ENCODE assay signal across 8 cellular contexts in the genomic region with DNA sequence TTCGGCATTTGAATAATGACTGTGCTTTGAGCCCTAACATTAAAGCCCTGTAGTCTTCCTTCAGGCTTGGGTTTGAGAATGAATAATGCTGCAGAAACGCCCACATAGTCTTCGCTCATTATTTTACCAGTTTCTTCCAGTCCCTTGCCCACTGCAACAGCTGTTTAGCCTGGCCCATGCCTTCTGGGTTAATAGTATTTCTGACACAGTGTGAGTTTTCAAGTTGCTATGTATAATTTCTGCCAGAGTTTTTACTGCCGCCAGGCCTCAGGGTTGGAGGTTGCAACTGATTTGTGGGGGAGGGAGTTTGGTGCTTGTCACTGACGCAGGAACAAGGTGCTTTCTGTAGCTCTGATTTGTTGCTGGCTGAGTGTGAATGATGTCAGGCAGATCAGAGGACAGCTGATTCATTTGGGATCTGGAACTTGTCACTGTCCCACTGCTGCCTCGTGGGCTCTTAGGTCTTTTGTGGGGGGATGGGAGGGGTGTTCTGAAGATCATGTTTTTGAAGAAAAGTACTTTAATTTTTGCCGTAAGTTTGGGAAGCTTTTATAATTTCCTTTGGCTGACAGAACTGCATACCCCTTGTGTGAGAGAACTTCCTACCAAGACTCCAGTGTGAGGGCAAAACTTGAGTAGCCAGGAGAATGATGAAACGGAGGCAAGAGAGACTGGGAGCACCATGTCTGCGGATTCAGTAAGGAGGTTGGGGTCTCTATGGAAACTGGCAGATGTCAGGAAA.
DNase-seq lines count a peak whose midpoint lies in the region; ATAC-seq and TF ChIP-seq lines count a peak whose summit lies in the region.
"Had no signal": no experiment of that assay in that cellular context is flagged by ENCODE, and none has a peak within 500 bp of the region (broad histone marks: within the 10 kb centered on the region; RNA-seq: fewer than 3 reads in every experiment).

No MANE protein-coding gene starts in this region.

- H3K36me3 ChIP-seq in stomach, result peaks cover 0 to 5% (median 0%) of the 10 kb centered on the region in 4 donors

- no peak for TF ChIP-seq CTCF in stomach (IDR thresholded peaks at IDR 0.05)

- no peak for TF ChIP-seq POLR2A in stomach (IDR thresholded peaks at IDR 0.05)

- H3K9me3 ChIP-seq in stomach, result no peaks in the 10 kb centered on the region

- in situ Hi-C loops in G401 (cut with HindIII; ENCODE audit: low sequenced_read_pairs), result no loop called here

- 64 to 85% (median 68%) methylated on average over 9 of the region's 9 CpGs for WGBS in stomach, 5 donors

- H3K4me1 ChIP-seq in stomach, result peaks cover 0 to 38% (median 9%) of the 10 kb centered on the region in 4 donors

- no peak overlapping the region for H3K4me3 ChIP-seq in stomach

- DNase-seq in amniotic epithelial cell (ENCODE audit: low read depth) (peak; percentile 97), iris pigment epithelial cell (ENCODE audit: low read depth) (peak; percentile 73), stomach (no peak), NCI-H2029 treated with DMSO at 0.1 percent for 48 hours (lab: John Stamatoyannopoulos, UW) (no peak), G401 (ENCODE audit: low spot score) (no peak)
- DNase-seq in stimulated activated CD4-positive, alpha-beta T cell treated with anti-CD3 and anti-CD28 coated beads, Interleukin-2, amount 100 ng/mL, for 24 hours, result no peak
- DNase-seq: stimulated activated CD4-positive, alpha-beta T cell treated with anti-CD3 and anti-CD28 coated beads, Interleukin-4, amount 100 ng/mL, for 1 hour had no signal

- peak; percentile 72 for ATAC-seq in HG03064 (IDR thresholded peaks at IDR 0.05; ENCODE audit: low read depth, unreplicated experiment)

- H3K27me3 ChIP-seq in stomach, result no peaks in the 10 kb centered on the region

- peak; percentile 87 for TF ChIP-seq EP300 in stomach (IDR thresholded peaks at IDR 0.05)

- H3K27ac ChIP-seq in stomach, result peak overlapping the region in 4 of 5 donors; percentile 11 to 73 (median 60)

- intact Hi-C loops in stomach (cut with DNase I; ENCODE audit: low total_unique reads), result no loop called here

Comparison
In these comparisons a context has a peak if more than half of its experiments do, and no peak if none do; other contexts are left out.
1. DNase-seq: peak in amniotic epithelial cell (single experiment) and iris pigment epithelial cell (single experiment); none in stomach (single experiment), stimulated activated CD4-positive, alpha-beta T cell treated with anti-CD3 and anti-CD28 coated beads, Interleukin-2, amount 100 ng/mL, for 24 hours (0 of 2), NCI-H2029 treated with DMSO at 0.1 percent for 48 hours (single experiment) and G401 (single experiment).